9 cellular contexts compared by ENCODE assay signal in genomic region chr16:56860226-56861020, GRCh38. TPM values are rescaled to one million over a fixed set of nuclear protein-coding genes. Genes with fewer than 3 reads are reported as not detected.
DNase-seq lines count a peak whose midpoint lies in the region; ATAC-seq and TF ChIP-seq lines count a peak whose summit lies in the region.
"Had no signal": no experiment of that assay in that cellular context is flagged by ENCODE, and none has a peak within 500 bp of the region (broad histone marks: within the 10 kb centered on the region; RNA-seq: fewer than 3 reads in every experiment).

No MANE protein-coding gene starts in this region.

- H3K27me3 ChIP-seq in uterus, result no peaks in the 10 kb centered on the region

- peak; percentile 63 for DNase-seq in activated CD8-positive, alpha-beta memory T cell treated with anti-CD3 and anti-CD28 coated beads, Interleukin-2, amount 50 U/mL, for 48 hours
- DNase-seq in activated CD8-positive, alpha-beta memory T cell treated with anti-CD3 and anti-CD28 coated beads, Interleukin-2, amount 50 U/mL, for 4 hours, result no peak
- peak; percentile 63 for DNase-seq in activated naive CD4-positive, alpha-beta T cell treated with Interleukin-2 at 50 U/mL for 16 hours
- DNase-seq in stimulated activated CD4-positive, alpha-beta T cell treated with anti-CD3 and anti-CD28 coated beads, Interleukin-4, amount 100 ng/mL, for 48 hours (ENCODE audit: low read depth in 2 of 2), result peak; percentile 6 to 63
- DNase-seq in HFFc6 (no peak), HuH-7 (ENCODE audit: low spot score) (no peak), uterus (no peak)

- no peak overlapping the region for H3K27ac Mint-ChIP-seq in HFFc6

- H3K4me3 ChIP-seq in uterus, result no peak overlapping the region

- ATAC-seq in HG03469 (IDR thresholded peaks at IDR 0.05; ENCODE audit: unreplicated experiment), result peak; percentile 66

- no peak for TF ChIP-seq CTCF in HFFc6 (IDR thresholded peaks at IDR 0.05)
- no peak for TF ChIP-seq CTCF in uterus (IDR thresholded peaks at IDR 0.05)

- H3K27me3 Mint-ChIP-seq in HFFc6 (ENCODE audit: insufficient read depth), result peaks cover 7% of the 10 kb centered on the region

- no peaks in the 10 kb centered on the region for H3K36me3 ChIP-seq in uterus

- intact Hi-C loops in uterus (cut with DNase I; ENCODE audit: low total_unique reads), result loop anchor here (10.0 kb wide), 1 partner anchor 194 kb away; no protein-coding TSS in a partner anchor

- no peak overlapping the region for H3K4me3 Mint-ChIP-seq in HFFc6

- H3K9me3 Mint-ChIP-seq in HFFc6, result no peaks in the 10 kb centered on the region

- no peak overlapping the region for H3K27ac ChIP-seq in uterus

- TF ChIP-seq POLR2A in uterus (IDR thresholded peaks at IDR 0.05), result no peak

- H3K36me3 Mint-ChIP-seq in HFFc6 (ENCODE audit: low read depth), result no peaks in the 10 kb centered on the region

- H3K4me1 Mint-ChIP-seq in HFFc6 (ENCODE audit: low read depth), result peaks cover 7% of the 10 kb centered on the region

- no peaks in the 10 kb centered on the region for H3K4me1 ChIP-seq in uterus

- H3K9me3 ChIP-seq in uterus, result no peaks in the 10 kb centered on the region

RNA-seq across cellular contexts. Expression of gene SLC12A3, which starts 4.6 kb away (rescaled TPM):
- total RNA-seq in HFFc6 (2021; fragmentation: NEBNext Ultra II Directional; extraction: Animal tissue kit (Norgen Biotek cat#: 25700)), result not detected
- total RNA-seq in uterus, result under 1 TPM in 1 of 4 donors, not detected in 3; 0.14 TPM
- total RNA-seq: T-helper 1 cell treated with Interleukin-12 subunit alpha and Interleukin-12 subunit beta and Interleukin-4 antibody, amounts not matched to agents 30 ng/mL and 1 ng/mL, for 36 hours had no signal

Comparison
In these comparisons a context has a peak if more than half of its experiments do, and no peak if none do; other contexts are left out.
1. DNase-seq: peak in activated CD8-positive, alpha-beta memory T cell treated with anti-CD3 and anti-CD28 coated beads, Interleukin-2, amount 50 U/mL, for 48 hours (single experiment), activated naive CD4-positive, alpha-beta T cell treated with Interleukin-2 at 50 U/mL for 16 hours (single experiment) and stimulated activated CD4-positive, alpha-beta T cell treated with anti-CD3 and anti-CD28 coated beads, Interleukin-4, amount 100 ng/mL, for 48 hours (2 of 2); none in activated CD8-positive, alpha-beta memory T cell treated with anti-CD3 and anti-CD28 coated beads, Interleukin-2, amount 50 U/mL, for 4 hours (single experiment), HFFc6 (single experiment), HuH-7 (single experiment) and uterus (0 of 2).